Comparison of ENCODE assay signal across 8 cellular contexts in genomic region chr13:58795715-58796114, GRCh38.
"Had no signal": no experiment of that assay in that cellular context is flagged by ENCODE, and none has a peak within 500 bp of the region (broad histone marks: within the 10 kb centered on the region; RNA-seq: fewer than 3 reads in every experiment).

No MANE protein-coding gene starts in this region.

- H3K4me3 ChIP-seq: GM12878 had no signal

- FAIRE-seq: G401.6, GM12878, GM12891, GM12892, GM18507, GM19239 had no signal

- DNase-seq: GDM1, GF-D8 had no signal

- ATAC-seq: GM12878 had no signal
